10 cellular contexts compared by ENCODE assay signal in the genomic region with DNA sequence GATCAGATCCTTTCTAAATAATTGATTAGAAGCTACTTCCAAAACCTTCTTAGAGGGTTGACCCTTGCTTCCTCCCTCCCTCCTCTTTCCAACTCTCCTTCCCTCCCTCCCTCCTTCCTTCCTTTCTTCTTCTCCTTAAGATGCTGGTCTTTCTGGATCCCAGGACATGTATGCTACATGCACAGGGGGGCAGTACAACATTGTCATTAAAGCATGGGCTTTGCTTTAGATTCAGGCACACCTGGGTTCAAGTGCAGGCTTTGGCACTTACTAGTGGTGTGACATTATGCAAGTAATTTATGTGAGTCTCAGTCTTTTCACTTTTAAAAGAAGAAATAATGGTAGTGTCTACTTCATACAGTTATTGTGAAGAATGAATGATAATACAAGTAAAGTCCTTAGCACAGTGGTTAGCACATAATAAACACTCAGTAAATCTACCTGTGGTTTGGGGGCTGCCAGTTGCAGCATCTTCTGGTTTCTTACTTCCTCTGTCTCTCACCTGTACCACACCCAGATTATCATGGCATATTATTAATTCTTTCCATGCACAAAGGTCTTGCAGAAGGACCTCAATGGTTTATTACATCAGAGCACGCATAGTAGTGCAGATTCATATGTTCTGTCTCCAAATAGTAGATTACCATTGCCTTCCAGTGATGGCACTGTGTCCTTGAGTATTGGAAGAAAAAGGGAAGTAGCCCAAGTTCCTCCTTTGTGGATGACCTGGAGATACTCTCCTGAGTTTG.
A peak's percentile ranks its signal among the peaks of the same experiment; 100 is the strongest.
DNase-seq lines count a peak whose midpoint lies in the region; ATAC-seq and TF ChIP-seq lines count a peak whose summit lies in the region.
"Had no signal": no experiment of that assay in that cellular context is flagged by ENCODE, and none has a peak within 500 bp of the region (broad histone marks: within the 10 kb centered on the region; RNA-seq: fewer than 3 reads in every experiment).

No MANE protein-coding gene starts in this region.

- peak; percentile 73 for TF ChIP-seq CTCF in neutrophil (IDR thresholded peaks at IDR 0.05)
- TF ChIP-seq CTCF in mucosa of descending colon (IDR thresholded peaks at IDR 0.05), result no peak
- TF ChIP-seq CTCF in spleen (IDR thresholded peaks at IDR 0.05 in 8 of 11, conservative IDR thresholded peaks at IDR 0.05 in 3 of 11), result no peak

- H3K9me3 ChIP-seq in Karpas-422 (ENCODE audit: low read length) (no peaks in the 10 kb centered on the region), adipocyte (ENCODE audit: control insufficient read depth, low read length) (no peaks in the 10 kb centered on the region), neutrophil (no peaks in the 10 kb centered on the region), mucosa of descending colon (no peaks in the 10 kb centered on the region), spleen (no peaks in the 10 kb centered on the region)

- H3K27ac ChIP-seq in Karpas-422 (ENCODE audit: low read length) (no peak overlapping the region), neutrophil (peak overlapping the region; percentile 78), spleen (peak overlapping the region in 1 of 8 donors; percentile 79)

- no peak overlapping the region for H3K4me3 ChIP-seq in Karpas-422 (ENCODE audit: low read length)
- no peak overlapping the region for H3K4me3 ChIP-seq in adipocyte (ENCODE audit: low read length)
- peak overlapping the region in 1 of 2 experiments; percentile 3 for H3K4me3 ChIP-seq in neutrophil (ENCODE audit: low read depth in 1 of 2, low read length in 1 of 2)
- H3K4me3 ChIP-seq in mucosa of descending colon, result no peak overlapping the region
- H3K4me3 ChIP-seq in spleen, result no peak overlapping the region

- no peaks in the 10 kb centered on the region for H4K20me1 ChIP-seq in Karpas-422 (ENCODE audit: insufficient read depth, low read depth, low read length)

- 56 to 85% (median 81%) methylated on average over 1 of the region's 1 CpG for WGBS in spleen, 5 donors

- no peak overlapping the region for H2AFZ ChIP-seq in Karpas-422 (ENCODE audit: low read length)

- no peak overlapping the region for H3K4me2 ChIP-seq in Karpas-422 (ENCODE audit: low read depth, low read length, poor library complexity, severe bottlenecking)

- no peak overlapping the region for H3K9ac ChIP-seq in Karpas-422 (ENCODE audit: low read length)
- H3K9ac ChIP-seq in adipocyte (ENCODE audit: low read length), result no peak overlapping the region

- peak; percentile 70 for DNase-seq in SIG-M5 treated with dmso at 0.1 percent for 504 hours (lab: John Stamatoyannopoulos, UW; ENCODE audit: unreplicated experiment)
- no peak for DNase-seq in SIG-M5 (lab: John Stamatoyannopoulos, UW)
- DNase-seq in Karpas-422, result peak; percentile 60
- DNase-seq in adipocyte (ENCODE audit: low read depth), result peak; percentile 18
- DNase-seq in mucosa of descending colon, result no peak
- DNase-seq in LoVo (ENCODE audit: low spot score), result no peak
- no peak for DNase-seq in spleen
- DNase-seq: aorta, islet precursor cell had no signal

- H3K9me2 ChIP-seq in Karpas-422 (replicated peaks; ENCODE audit: insufficient read depth, low read length), result no peaks in the 10 kb centered on the region

- H3K36me3 ChIP-seq in Karpas-422 (ENCODE audit: insufficient read depth, low read length) (no peaks in the 10 kb centered on the region), adipocyte (ENCODE audit: control insufficient read depth, insufficient read depth, low read length, severe bottlenecking) (no peaks in the 10 kb centered on the region), neutrophil (peaks cover 39% of the 10 kb centered on the region), mucosa of descending colon (ENCODE audit: low read depth) (no peaks in the 10 kb centered on the region), spleen (peaks cover 0 to 12% (median 0%) of the 10 kb centered on the region in 6 donors)

- TF ChIP-seq POLR2A in spleen (IDR thresholded peaks at IDR 0.05), result no peak

- ATAC-seq in mucosa of descending colon, result no peak

- H3K79me2 ChIP-seq in Karpas-422 (ENCODE audit: low read length), result no peaks in the 10 kb centered on the region

- H3K4me1 ChIP-seq in Karpas-422 (ENCODE audit: low read length), result no peaks in the 10 kb centered on the region
- H3K4me1 ChIP-seq in adipocyte (ENCODE audit: control insufficient read depth, insufficient read depth, low read length), result peaks cover 14% of the 10 kb centered on the region
- H3K4me1 ChIP-seq in neutrophil (ENCODE audit: control insufficient read depth in 1 of 2, insufficient read depth in 1 of 2, low read depth in 1 of 2, low read length in 1 of 2), result peaks cover 34 to 45% of the 10 kb centered on the region in 2 experiments
- H3K4me1 ChIP-seq in mucosa of descending colon (ENCODE audit: low read depth), result no peaks in the 10 kb centered on the region
- H3K4me1 ChIP-seq in spleen, result peaks cover 0 to 57% (median 35%) of the 10 kb centered on the region in 6 donors

- intact Hi-C loops in mucosa of descending colon (cut with DNase I, micrococcal nuclease), result loop anchor here (10.0 kb wide), 2 partner anchors 480 to 900 kb away; a partner anchor contains a TSS
- intact Hi-C loops in spleen (cut with DNase I; ENCODE audit: low total_unique reads), result loop anchor here (10.0 kb wide), 1 partner anchor 480 kb away; a partner anchor contains a TSS

- H3K27me3 ChIP-seq in Karpas-422 (ENCODE audit: low read length) (no peaks in the 10 kb centered on the region), adipocyte (replicated peaks; ENCODE audit: control insufficient read depth, insufficient read depth, low read length) (no peaks in the 10 kb centered on the region), neutrophil (no peaks in the 10 kb centered on the region), spleen (replicated peaks in 1 of 7) (no peaks in the 10 kb centered on the region)

Comparison
In these comparisons a context has a peak if more than half of its experiments do, and no peak if none do; other contexts are left out.
1. DNase-seq: peak in SIG-M5 treated with dmso at 0.1 percent for 504 hours (single experiment), Karpas-422 (single experiment) and adipocyte (single experiment); none in SIG-M5 (single experiment), mucosa of descending colon (0 of 3), LoVo (single experiment) and spleen (single experiment).